12 cellular contexts compared by ENCODE assay signal in the genomic region with DNA sequence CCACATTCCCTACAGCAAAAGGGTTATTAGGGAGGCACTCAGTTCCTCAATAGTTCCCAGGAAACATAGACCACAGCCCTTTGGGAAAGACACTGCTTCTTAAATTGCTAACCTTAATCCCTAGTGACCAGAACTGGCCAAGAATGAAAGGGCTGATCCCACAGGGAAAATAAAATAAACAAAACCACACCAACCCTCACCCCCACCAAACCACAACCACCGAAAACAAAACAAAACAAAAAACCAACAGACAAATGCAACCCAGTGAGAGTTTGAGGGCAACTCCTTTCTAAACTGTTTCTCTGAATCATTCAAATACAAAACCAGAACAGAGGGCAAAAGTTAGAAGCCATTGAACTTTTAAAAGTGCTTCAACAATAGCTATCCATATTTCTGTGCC. TPM values are rescaled to one million over a fixed set of nuclear protein-coding genes. Genes with fewer than 3 reads are reported as not detected.
DNase-seq lines count a peak whose midpoint lies in the region; ATAC-seq lines count a peak whose summit lies in the region.
"Had no signal": no experiment of that assay in that cellular context is flagged by ENCODE, and none has a peak within 500 bp of the region (broad histone marks: within the 10 kb centered on the region; RNA-seq: fewer than 3 reads in every experiment).

No MANE protein-coding gene starts in this region.

- ATAC-seq in HG03457 (IDR thresholded peaks at IDR 0.05; ENCODE audit: unreplicated experiment): peak; percentile 58
- ATAC-seq in GM21360 (IDR thresholded peaks at IDR 0.05; ENCODE audit: unreplicated experiment): no peak
- no peak for ATAC-seq in HG02973 (IDR thresholded peaks at IDR 0.05; ENCODE audit: unreplicated experiment)

- DNase-seq in EL (peak; percentile 82), astrocyte of the hippocampus (ENCODE audit: low read depth, low spot score) (peak; percentile 85), myocyte (ENCODE audit: low read depth) (peak; percentile 93), epidermal melanocyte (ENCODE audit: insufficient read length, low spot score) (no peak), AML-193 (lab: John Stamatoyannopoulos, UW) (no peak)
- DNase-seq: activated effector memory CD4-positive, alpha-beta T cell treated with anti-CD3 and anti-CD28 coated beads, Interleukin-2, amount 50 U/mL, for 16 hours; Calu3; NCI-H446; transverse colon had no signal

RNA-seq across cellular contexts. Expression of gene NAV2, which starts 57.2 kb away (rescaled TPM):
- 9.1 and 16.3 TPM in 2 replicates for total RNA-seq in myocyte
- polyA plus RNA-seq in myocyte (2012): 6.5 TPM

Comparison
In these comparisons a context has a peak if more than half of its experiments do, and no peak if none do; other contexts are left out.
1. DNase-seq: peak in EL (single experiment), astrocyte of the hippocampus (single experiment) and myocyte (single experiment); none in epidermal melanocyte (single experiment) and AML-193 (0 of 2).